24 cellular contexts compared by ENCODE assay signal in the genomic region with DNA sequence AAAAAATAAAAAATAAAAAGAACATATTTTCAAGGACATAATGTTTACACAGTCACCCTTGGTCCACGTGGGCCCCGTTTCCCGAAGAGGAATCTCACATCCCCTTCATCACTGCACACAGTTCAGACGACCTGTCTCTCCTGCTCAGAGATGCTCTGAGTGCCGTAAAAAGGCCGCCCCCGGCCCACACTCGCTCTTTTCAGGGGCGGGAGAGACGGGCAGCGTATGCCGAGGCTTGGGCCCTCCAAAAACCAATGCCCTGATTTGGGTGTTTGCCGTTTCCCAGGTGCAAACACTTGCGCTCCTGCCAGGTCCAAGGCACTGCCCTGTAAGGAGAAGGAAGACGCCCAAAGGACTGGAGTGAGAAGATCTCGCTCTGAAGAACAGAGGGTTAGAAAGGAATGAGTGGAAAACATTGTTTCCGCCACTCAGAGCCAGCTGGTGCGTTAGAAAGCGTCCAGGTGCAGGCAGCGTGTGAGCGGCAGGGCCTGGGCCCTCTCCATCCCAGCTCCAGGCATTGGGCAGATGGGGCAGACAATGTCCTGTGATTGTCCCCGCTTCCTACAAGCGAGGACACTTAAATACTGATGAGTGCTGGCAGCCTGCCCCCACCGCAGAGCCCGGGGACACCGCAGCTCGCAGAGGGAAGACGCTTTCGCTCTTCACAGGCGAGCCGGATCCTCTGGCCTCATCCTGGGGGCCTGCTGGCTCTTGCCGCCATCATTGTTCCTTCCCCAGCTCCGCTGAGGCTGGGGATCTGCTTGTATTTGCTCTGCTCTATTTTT.
"Had no signal": no experiment of that assay in that cellular context is flagged by ENCODE, and none has a peak within 500 bp of the region (broad histone marks: within the 10 kb centered on the region; RNA-seq: fewer than 3 reads in every experiment).

No MANE protein-coding gene starts in this region.

- H3K27ac Mint-ChIP-seq: activated T-helper 1 cell treated with anti-CD3 and anti-CD28 coated beads, Interleukin-12 subunit alpha, Interleukin-12 subunit beta, Interleukin-2, Interleukin-4 antibody, amounts not matched to agents 30 ng/mL and 10 ng/mL and 1 ng/mL, durations not matched to agents 14 hours and 24 hours and 36 hours; natural killer cell; stimulated activated memory B cell treated with anti-CD40 and anti-IgM and Interleukin-4, amounts not matched to agents 10 μg/mL and 1 μg/mL and 100 μg/mL, for 72 hours; stimulated activated naive CD8-positive, alpha-beta T cell treated with anti-CD3 and anti-CD28 coated beads, Interleukin-15, amount 100 ng/mL, for 72 hours had no signal

- H3K27ac ChIP-seq: coronary artery, gastroesophageal sphincter, lower lobe of right lung, skin epidermis, vagina had no signal

- H3K27me3 Mint-ChIP-seq: stimulated activated memory B cell treated with anti-CD40 and anti-IgM and Interleukin-4, amounts not matched to agents 10 μg/mL and 1 μg/mL and 100 μg/mL, for 72 hours; stimulated activated naive CD8-positive, alpha-beta T cell treated with anti-CD3 and anti-CD28 coated beads, Interleukin-15, amount 100 ng/mL, for 72 hours; type B pancreatic cell had no signal

- H3K9me3 Mint-ChIP-seq: activated naive CD4-positive, alpha-beta T cell treated with anti-CD3 and anti-CD28 coated beads, Interleukin-2, amount 50 U/mL, for 72 hours; activated T-helper 1 cell treated with anti-CD3 and anti-CD28 coated beads, Interleukin-12 subunit alpha, Interleukin-12 subunit beta, Interleukin-2, Interleukin-4 antibody, amounts not matched to agents 30 ng/mL and 10 ng/mL and 1 ng/mL, durations not matched to agents 14 hours and 24 hours and 36 hours; natural killer cell; stimulated activated memory B cell treated with anti-CD40 and anti-IgM and Interleukin-4, amounts not matched to agents 10 μg/mL and 1 μg/mL and 100 μg/mL, for 72 hours; stimulated activated naive CD8-positive, alpha-beta T cell treated with anti-CD3 and anti-CD28 coated beads, Interleukin-15, amount 100 ng/mL, for 72 hours; type B pancreatic cell had no signal

- H3K36me3 Mint-ChIP-seq: activated naive CD4-positive, alpha-beta T cell treated with anti-CD3 and anti-CD28 coated beads, Interleukin-2, amount 50 U/mL, for 72 hours; natural killer cell had no signal

- H3K4me3 ChIP-seq: coronary artery, dorsolateral prefrontal cortex, gastroesophageal sphincter, lower lobe of right lung, skin epidermis, vagina had no signal

- H3K4me3 Mint-ChIP-seq: activated T-helper 1 cell treated with anti-CD3 and anti-CD28 coated beads, Interleukin-12 subunit alpha, Interleukin-12 subunit beta, Interleukin-2, Interleukin-4 antibody, amounts not matched to agents 30 ng/mL and 10 ng/mL and 1 ng/mL, durations not matched to agents 14 hours and 24 hours and 36 hours; natural killer cell; stimulated activated memory B cell treated with anti-CD40 and anti-IgM and Interleukin-4, amounts not matched to agents 10 μg/mL and 1 μg/mL and 100 μg/mL, for 72 hours; stimulated activated naive CD8-positive, alpha-beta T cell treated with anti-CD3 and anti-CD28 coated beads, Interleukin-15, amount 100 ng/mL, for 72 hours; type B pancreatic cell had no signal

- H3K4me1 Mint-ChIP-seq: natural killer cell; stimulated activated memory B cell treated with anti-CD40 and anti-IgM and Interleukin-4, amounts not matched to agents 10 μg/mL and 1 μg/mL and 100 μg/mL, for 72 hours; stimulated activated naive CD8-positive, alpha-beta T cell treated with anti-CD3 and anti-CD28 coated beads, Interleukin-15, amount 100 ng/mL, for 72 hours had no signal

- H3K4me1 ChIP-seq: gastroesophageal sphincter, lower lobe of right lung, vagina had no signal

- ATAC-seq: activated naive CD4-positive, alpha-beta T cell treated with anti-CD3 and anti-CD28 coated beads, Interleukin-2, amount 50 U/mL, for 72 hours; gastroesophageal sphincter; left lobe of liver; natural killer cell; sciatic nerve; stimulated activated memory B cell treated with anti-CD40 and anti-IgM and Interleukin-4, amounts not matched to agents 10 μg/mL and 1 μg/mL and 100 μg/mL, for 72 hours; stimulated activated naive CD8-positive, alpha-beta T cell treated with anti-CD3 and anti-CD28 coated beads, Interleukin-15, amount 100 ng/mL, for 72 hours had no signal

- H3K9me3 ChIP-seq: gastroesophageal sphincter, lower lobe of right lung, vagina had no signal

- DNase-seq: activated CD4-positive, alpha-beta T cell treated with anti-CD3 and anti-CD28 coated beads for 4 hours; activated CD4-positive, alpha-beta T cell treated with anti-CD3 and anti-CD28 coated beads, Interleukin-2, amount 50 U/mL, for 4 hours; activated gamma-delta T cell treated with Interleukin-2 at 50 U/mL for 16 hours; cerebellar nuclear complex; effector memory CD4-positive, alpha-beta T cell; kidney glomerular epithelial cell; lower lobe of right lung; natural killer cell; stimulated activated CD4-positive, alpha-beta T cell treated with anti-CD3 and anti-CD28 coated beads, Interleukin-4, amount 100 ng/mL, for 4 hours; stimulated activated CD8-positive, alpha-beta memory T cell treated with anti-CD3 and anti-CD28 coated beads, Interleukin-4, amount 100 ng/mL, for 48 hours; stimulated activated naive CD8-positive, alpha-beta T cell treated with anti-CD3 and anti-CD28 coated beads, Interleukin-15, amount 100 ng/mL, for 72 hours; substantia nigra; T-helper 1 cell had no signal

- H3K27me3 ChIP-seq: dorsolateral prefrontal cortex, gastroesophageal sphincter, vagina had no signal
